ENCODE assay signal across 8 cellular contexts in genomic region chr13:20191902-20192469, GRCh38. TPM values are rescaled to one million over a fixed set of nuclear protein-coding genes. Genes with fewer than 3 reads are reported as not detected.
DNase-seq lines count a peak whose midpoint lies in the region; ATAC-seq and TF ChIP-seq lines count a peak whose summit lies in the region.

No MANE protein-coding gene starts in this region.

- no peak overlapping the region for H4K5ac ChIP-seq in mesendoderm (ENCODE audit: low read length)

- H3K9me3 ChIP-seq in colonic mucosa (no peaks in the 10 kb centered on the region), upper lobe of left lung (no peaks in the 10 kb centered on the region)

- peak overlapping the region; percentile 66 for H3K56ac ChIP-seq in mesendoderm (ENCODE audit: low read length)

- H2BK120ac ChIP-seq in mesendoderm (ENCODE audit: low read depth, low read length): no peak overlapping the region

- peak overlapping the region; percentile 58 to 87 for H3K9ac ChIP-seq in colonic mucosa (ENCODE audit: low read depth in 2 of 2, low read length in 2 of 2)
- H3K9ac ChIP-seq in mesendoderm (ENCODE audit: low read length): peak overlapping the region; percentile 30

- H3K23ac ChIP-seq in mesendoderm (ENCODE audit: low read length): peak overlapping the region; percentile 81

- no peak for TF ChIP-seq EP300 in upper lobe of left lung (IDR thresholded peaks at IDR 0.05)

- WGBS in mesendoderm (ENCODE audit: extremely low coverage, insufficient coverage, low lambda C conversion rate): no CpG with 5 or more reads among the region's 36 CpGs
- WGBS in upper lobe of left lung, 2 donors: 7% methylated on average over 36 of the region's 36 CpGs; no CpG with 5 or more reads in 1 of the 2 donors

- intact Hi-C loops in colonic mucosa (cut with DNase I): loop anchor here (10.0 kb wide), 1 partner anchor 733 kb away; no protein-coding TSS in a partner anchor

- H3K4me2 ChIP-seq in mesendoderm (ENCODE audit: low read length): peak overlapping the region; percentile 71

- DNase-seq in NOMO-1 treated with DMSO at 0.1 percent for 48 hours (lab: John Stamatoyannopoulos, UW; ENCODE audit: unreplicated experiment): peak; percentile 43
- peak; percentile 75 for DNase-seq in colonic mucosa
- DNase-seq in mesendoderm: peak; percentile 72
- peak in 1 of 2 donors; percentile 36 for DNase-seq in upper lobe of left lung
- no peak for DNase-seq in NCI-H345 (lab: John Stamatoyannopoulos, UW)
- no peak for DNase-seq in NCI-H187 (lab: John Stamatoyannopoulos, UW)

- H3K27ac ChIP-seq in colonic mucosa (peak overlapping the region; percentile 73), mesendoderm (ENCODE audit: low read depth, low read length) (no peak overlapping the region), upper lobe of left lung (no peak overlapping the region)

- TF ChIP-seq POLR2A in upper lobe of left lung (IDR thresholded peaks at IDR 0.05): no peak

- H2BK5ac ChIP-seq in mesendoderm (ENCODE audit: low read length): no peak overlapping the region

- H3K36me3 ChIP-seq in colonic mucosa (no peaks in the 10 kb centered on the region), mesendoderm (ENCODE audit: control insufficient read depth, insufficient read depth, low read length) (no peaks in the 10 kb centered on the region), upper lobe of left lung (no peaks in the 10 kb centered on the region)

- H3K4me3 ChIP-seq in GM08714 (ENCODE audit: low read length) (peak overlapping the region; percentile 51; the same call in 1 of the 2 replicates), colonic mucosa (peak overlapping the region; percentile 71), mesendoderm (ENCODE audit: low read length) (no peak overlapping the region), upper lobe of left lung (peak overlapping the region; percentile 21 to 62 (median 56))

- H4K8ac ChIP-seq in mesendoderm (ENCODE audit: low read depth, low read length): no peak overlapping the region

- peaks cover 5% of the 10 kb centered on the region for H3K4me1 ChIP-seq in colonic mucosa
- H3K4me1 ChIP-seq in mesendoderm (ENCODE audit: control insufficient read depth, low read depth, low read length): no peaks in the 10 kb centered on the region
- peaks cover 25 to 34% (median 28%) of the 10 kb centered on the region in 4 donors for H3K4me1 ChIP-seq in upper lobe of left lung

- H2BK15ac ChIP-seq in mesendoderm (replicated peaks; ENCODE audit: low read depth): no peak overlapping the region

- TF ChIP-seq CTCF in colonic mucosa (IDR thresholded peaks at IDR 0.05) (no peak), upper lobe of left lung (IDR thresholded peaks at IDR 0.05) (no peak)

- no peak overlapping the region for H3K18ac ChIP-seq in mesendoderm (ENCODE audit: low read length)

- no peak overlapping the region for H3K4ac ChIP-seq in mesendoderm (ENCODE audit: low read depth, low read length)

- H2AK5ac ChIP-seq in mesendoderm (ENCODE audit: low read length): no peak overlapping the region

- ATAC-seq in upper lobe of left lung (ENCODE audit: low FRiP score in 2 of 2): peak; percentile 27 to 44
- no peak for ATAC-seq in GM18907 (IDR thresholded peaks at IDR 0.05; ENCODE audit: unreplicated experiment)

- H3K27me3 ChIP-seq in colonic mucosa (peaks cover 34% of the 10 kb centered on the region), mesendoderm (ENCODE audit: insufficient read depth, low read length, poor library complexity) (peaks cover 43% of the 10 kb centered on the region), upper lobe of left lung (peaks cover 0 to 37% (median 19%) of the 10 kb centered on the region in 4 donors)

- H3K79me1 ChIP-seq in mesendoderm (ENCODE audit: low read length): no peaks in the 10 kb centered on the region

- no peaks in the 10 kb centered on the region for H3K79me2 ChIP-seq in mesendoderm (ENCODE audit: control insufficient read depth, insufficient read depth, low read length)

RNA-seq across cellular contexts. Expression of gene GJB2, which starts 0.8 kb away (rescaled TPM):
- total RNA-seq in colonic mucosa (10 to 100 TPM; 41.5 to 50.4 TPM), upper lobe of left lung (1 to 10 TPM in 2 of 6 donors, under 1 TPM in 3, not detected in 1; 0.31 to 1.5 (median 0.76) TPM)
- polyA plus RNA-seq in mesendoderm (2013, experiment 1 of 2): 0.08 TPM
- 0.08 TPM for polyA plus RNA-seq in mesendoderm (2013, experiment 2 of 2)

RNA-seq across cellular contexts. Expression of gene GJA3, which starts 31.1 kb away (rescaled TPM):
- total RNA-seq in colonic mucosa: under 1 TPM in 1 of 2 donors, not detected in 1; 0.05 TPM
- 0.14 TPM for polyA plus RNA-seq in mesendoderm (2013, experiment 1 of 2)
- polyA plus RNA-seq in mesendoderm (2013, experiment 2 of 2): 0.18 TPM
- under 1 TPM in 2 of 6 donors, not detected in 4; 0.07 to 0.10 TPM for total RNA-seq in upper lobe of left lung

RNA-seq across cellular contexts. Expression of gene GJB6, which starts 40.1 kb away (rescaled TPM):
- not detected for total RNA-seq in colonic mucosa
- 0.07 TPM for polyA plus RNA-seq in mesendoderm (2013, experiment 1 of 2)
- 0.08 TPM for polyA plus RNA-seq in mesendoderm (2013, experiment 2 of 2)
- not detected for total RNA-seq in upper lobe of left lung

Comparison
In these comparisons a context has a peak if more than half of its experiments do, and no peak if none do; other contexts are left out.
1. DNase-seq: peak in NOMO-1 treated with DMSO at 0.1 percent for 48 hours (single experiment), colonic mucosa (single experiment) and mesendoderm (single experiment); none in NCI-H345 (single experiment) and NCI-H187 (0 of 2).
2. RNA of gene GJB2, which starts 0.8 kb away (total RNA-seq): 41.5 to 50.4 TPM in colonic mucosa; 0.31 to 1.5 TPM in upper lobe of left lung; every median in the first group is over 10 times any median in the second.